1 cellular context compared by ENCODE assay signal in genomic region chr2:203503460-203503859, GRCh38. TPM values are rescaled to one million over a fixed set of nuclear protein-coding genes. Genes with fewer than 3 reads are reported as not detected.
"Had no signal": no experiment of that assay in that cellular context is flagged by ENCODE, and none has a peak within 500 bp of the region (broad histone marks: within the 10 kb centered on the region; RNA-seq: fewer than 3 reads in every experiment).

No MANE protein-coding gene starts in this region.

RNA-seq across cellular contexts. Expression of gene RAPH1, which starts 31.6 kb away (rescaled TPM):
- polyA plus RNA-seq: immature natural killer cell had no signal
